21 cellular contexts compared by ENCODE assay signal in the genomic region with DNA sequence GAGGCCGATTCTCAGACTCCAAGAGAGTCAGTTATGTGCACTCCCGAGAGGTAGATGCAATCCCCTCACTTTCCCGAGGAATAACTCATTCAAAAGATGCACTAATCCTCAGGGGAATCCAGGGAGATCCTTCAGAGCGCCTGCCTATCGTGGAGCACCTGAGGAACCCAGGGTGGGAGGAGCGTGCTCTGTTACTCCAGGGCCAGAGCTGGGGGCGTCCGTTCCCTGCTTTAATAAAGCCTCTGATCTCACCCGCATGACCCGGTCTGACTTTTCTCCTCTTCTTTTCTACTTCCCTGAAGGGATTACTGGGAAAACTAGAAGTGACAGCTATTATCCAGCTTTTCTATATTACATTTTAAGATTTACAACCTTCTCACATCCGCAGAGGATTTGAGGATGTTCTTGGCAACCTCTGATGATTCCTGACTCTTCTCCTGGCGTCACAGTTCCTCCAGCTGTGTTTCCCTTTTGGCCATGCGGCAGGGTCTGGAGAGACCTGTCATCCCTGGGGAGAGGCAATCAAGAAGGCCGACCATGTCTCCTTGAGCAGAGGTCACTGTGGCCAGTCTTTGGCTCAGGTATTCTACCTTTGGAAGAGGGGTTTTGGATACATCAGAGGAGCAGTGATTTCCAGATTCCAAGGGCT.
"Had no signal": no experiment of that assay in that cellular context is flagged by ENCODE, and none has a peak within 500 bp of the region (broad histone marks: within the 10 kb centered on the region; RNA-seq: fewer than 3 reads in every experiment).

No MANE protein-coding gene starts in this region.

- H3K4me3 ChIP-seq: coronary artery, esophagus squamous epithelium, lung, ovary, tibial artery, uterus had no signal

- H3K27me3 ChIP-seq: brain microvascular endothelial cell, esophagus squamous epithelium, ovary, tibial artery, uterus had no signal

- H3K9me3 Mint-ChIP-seq: activated B cell treated with CpG ODN at 0.5 μM for 24 hours; activated CD4-positive, alpha-beta T cell treated with anti-CD3 and anti-CD28 coated beads, Interleukin-2, amount 10 ng/mL, durations not matched to agents 7 days and 5 days; activated naive CD8-positive, alpha-beta T cell treated with anti-CD3 and anti-CD28 coated beads, Interleukin-2, amount 10 ng/mL, durations not matched to agents 7 days and 5 days; activated T-helper 1 cell treated with anti-CD3 and anti-CD28 coated beads, Interleukin-12 subunit alpha, Interleukin-12 subunit beta, Interleukin-2, Interleukin-4 antibody, amounts not matched to agents 30 ng/mL and 10 ng/mL and 1 ng/mL, durations not matched to agents 14 hours and 24 hours and 36 hours; central memory CD8-positive, alpha-beta T cell; naive B cell had no signal

- H3K27ac ChIP-seq: brain microvascular endothelial cell, coronary artery, esophagus squamous epithelium, foreskin keratinocyte, ovary, tibial artery, uterus had no signal

- H3K36me3 ChIP-seq: brain microvascular endothelial cell, esophagus squamous epithelium, ovary, tibial artery, uterus had no signal

- H3K4me1 Mint-ChIP-seq: activated CD4-positive, alpha-beta T cell treated with anti-CD3 and anti-CD28 coated beads, Interleukin-2, amount 10 ng/mL, durations not matched to agents 7 days and 5 days; activated naive CD8-positive, alpha-beta T cell treated with anti-CD3 and anti-CD28 coated beads, Interleukin-2, amount 10 ng/mL, durations not matched to agents 7 days and 5 days had no signal

- H3K4me1 ChIP-seq: foreskin keratinocyte, tibial artery, uterus had no signal

- H3K27me3 Mint-ChIP-seq: activated B cell treated with CpG ODN at 0.5 μM for 24 hours; activated CD4-positive, alpha-beta T cell treated with anti-CD3 and anti-CD28 coated beads, Interleukin-2, amount 10 ng/mL, durations not matched to agents 7 days and 5 days; activated naive CD8-positive, alpha-beta T cell treated with anti-CD3 and anti-CD28 coated beads, Interleukin-2, amount 10 ng/mL, durations not matched to agents 7 days and 5 days; central memory CD8-positive, alpha-beta T cell; naive B cell had no signal

- H3K27ac Mint-ChIP-seq: activated B cell treated with CpG ODN at 0.5 μM for 24 hours; activated CD4-positive, alpha-beta T cell treated with anti-CD3 and anti-CD28 coated beads, Interleukin-2, amount 10 ng/mL, durations not matched to agents 7 days and 5 days; activated naive CD8-positive, alpha-beta T cell treated with anti-CD3 and anti-CD28 coated beads, Interleukin-2, amount 10 ng/mL, durations not matched to agents 7 days and 5 days; activated T-helper 1 cell treated with anti-CD3 and anti-CD28 coated beads, Interleukin-12 subunit alpha, Interleukin-12 subunit beta, Interleukin-2, Interleukin-4 antibody, amounts not matched to agents 30 ng/mL and 10 ng/mL and 1 ng/mL, durations not matched to agents 14 hours and 24 hours and 36 hours had no signal

- H3K36me3 Mint-ChIP-seq: activated naive CD8-positive, alpha-beta T cell treated with anti-CD3 and anti-CD28 coated beads, Interleukin-2, amount 10 ng/mL, durations not matched to agents 7 days and 5 days had no signal

- H3K4me3 Mint-ChIP-seq: activated B cell treated with CpG ODN at 0.5 μM for 24 hours; activated CD4-positive, alpha-beta T cell treated with anti-CD3 and anti-CD28 coated beads, Interleukin-2, amount 10 ng/mL, durations not matched to agents 7 days and 5 days; activated naive CD8-positive, alpha-beta T cell treated with anti-CD3 and anti-CD28 coated beads, Interleukin-2, amount 10 ng/mL, durations not matched to agents 7 days and 5 days; activated T-helper 1 cell treated with anti-CD3 and anti-CD28 coated beads, Interleukin-12 subunit alpha, Interleukin-12 subunit beta, Interleukin-2, Interleukin-4 antibody, amounts not matched to agents 30 ng/mL and 10 ng/mL and 1 ng/mL, durations not matched to agents 14 hours and 24 hours and 36 hours; central memory CD8-positive, alpha-beta T cell; naive B cell had no signal

- DNase-seq: activated B cell treated with CpG ODN at 0.5 μM for 24 hours; activated CD4-positive, alpha-beta T cell treated with anti-CD3 and anti-CD28 coated beads, Interleukin-2, amount 10 ng/mL, durations not matched to agents 7 days and 5 days; activated CD8-positive, alpha-beta memory T cell treated with anti-CD3 and anti-CD28 coated beads for 24 hours; activated naive CD8-positive, alpha-beta T cell treated with anti-CD3 and anti-CD28 coated beads, Interleukin-2, amount 10 ng/mL, durations not matched to agents 7 days and 5 days; anterior cingulate cortex; brain microvascular endothelial cell; esophagus squamous epithelium; foreskin keratinocyte; kidney glomerular epithelial cell; naive B cell; ovary; stimulated activated CD4-positive, alpha-beta T cell treated with anti-CD3 and anti-CD28 coated beads, Interleukin-15, amount 100 ng/mL, for 24 hours; stimulated activated CD4-positive, alpha-beta T cell treated with anti-CD3 and anti-CD28 coated beads, Interleukin-4, amount 100 ng/mL, for 1 hour; stimulated activated naive CD4-positive, alpha-beta T cell; T-helper 2 cell had no signal

- ATAC-seq: foreskin keratinocyte had no signal

- H3K9me3 ChIP-seq: esophagus squamous epithelium, ovary, tibial artery, uterus had no signal
